In genomic region chr3:12963184-12963868, GRCh38 we compare ENCODE assay signal across 13 cellular contexts.
A peak's percentile ranks its signal among the peaks of the same experiment; 100 is the strongest.
DNase-seq lines count a peak whose midpoint lies in the region; ATAC-seq and TF ChIP-seq lines count a peak whose summit lies in the region.
"Had no signal": no experiment of that assay in that cellular context is flagged by ENCODE, and none has a peak within 500 bp of the region (broad histone marks: within the 10 kb centered on the region; RNA-seq: fewer than 3 reads in every experiment).

No MANE protein-coding gene starts in this region.

- TF ChIP-seq CTCF in glutamatergic neuron (IDR thresholded peaks at IDR 0.05; ENCODE audit: partially characterized antibody, unreplicated experiment) = no peak
- TF ChIP-seq CTCF in nephron progenitor cell (IDR thresholded peaks at IDR 0.05) = no peak

- no peaks in the 10 kb centered on the region for H3K27me3 Mint-ChIP-seq in activated naive CD4-positive, alpha-beta T cell treated with anti-CD3 and anti-CD28 coated beads for 36 hours (ENCODE audit: low read depth)
- H3K27me3 Mint-ChIP-seq in glutamatergic neuron (ENCODE audit: unreplicated experiment) (peaks cover 42% of the 10 kb centered on the region), nephron progenitor cell (ENCODE audit: low read depth, poor library complexity) (peaks cover 3% of the 10 kb centered on the region)
- no peaks in the 10 kb centered on the region for H3K27me3 Mint-ChIP-seq in stimulated activated naive CD8-positive, alpha-beta T cell treated with anti-CD3 and anti-CD28 coated beads, Interleukin-15, amount 100 ng/mL, for 72 hours

- peak; percentile 49 for ATAC-seq in stimulated activated naive CD8-positive, alpha-beta T cell treated with anti-CD3 and anti-CD28 coated beads, Interleukin-15, amount 100 ng/mL, for 72 hours
- ATAC-seq in GM18505 (IDR thresholded peaks at IDR 0.05; ENCODE audit: unreplicated experiment) = no peak
- ATAC-seq: HCT116, Panc1 had no signal

- peaks cover 83% of the 10 kb centered on the region for H3K4me1 Mint-ChIP-seq in activated naive CD4-positive, alpha-beta T cell treated with anti-CD3 and anti-CD28 coated beads for 36 hours (ENCODE audit: low read depth)
- H3K4me1 Mint-ChIP-seq in glutamatergic neuron (ENCODE audit: low read depth, unreplicated experiment) = peaks cover 82% of the 10 kb centered on the region
- H3K4me1 Mint-ChIP-seq in stimulated activated naive CD8-positive, alpha-beta T cell treated with anti-CD3 and anti-CD28 coated beads, Interleukin-15, amount 100 ng/mL, for 72 hours = peaks cover 90% of the 10 kb centered on the region
- peaks cover 75% of the 10 kb centered on the region for H3K4me1 Mint-ChIP-seq in nephron progenitor cell

- intact Hi-C loops in activated naive CD4-positive, alpha-beta T cell treated with anti-CD3 and anti-CD28 coated beads for 36 hours (cut with micrococcal nuclease) = loop anchor here (1.0 to 10.0 kb wide), 5 partner anchors 14 to 299 kb away; partner anchors contain the start of gene RAF1

- CTCF ChIA-PET in activated naive CD4-positive, alpha-beta T cell treated with anti-CD3 and anti-CD28 coated beads for 36 hours (lab: Charles Lee) = interaction anchor here (1.1 to 1.4 kb wide), 3 partner anchors 12 to 25 kb away, joined by 3 to 4 read pairs (median 3); no protein-coding TSS in a partner anchor

- peak overlapping the region; percentile 87 for H3K27ac Mint-ChIP-seq in activated naive CD4-positive, alpha-beta T cell treated with anti-CD3 and anti-CD28 coated beads for 36 hours
- H3K27ac Mint-ChIP-seq in glutamatergic neuron (ENCODE audit: unreplicated experiment) (peak overlapping the region; percentile 99), nephron progenitor cell (no peak overlapping the region)
- no peak overlapping the region for H3K27ac Mint-ChIP-seq in stimulated activated naive CD8-positive, alpha-beta T cell treated with anti-CD3 and anti-CD28 coated beads, Interleukin-15, amount 100 ng/mL, for 72 hours

- peak; percentile 78 for DNase-seq in activated naive CD4-positive, alpha-beta T cell treated with anti-CD3 and anti-CD28 coated beads for 36 hours
- DNase-seq in activated naive CD4-positive, alpha-beta T cell (lab: John Stamatoyannopoulos, UW) = no peak
- DNase-seq in activated CD4-positive, alpha-beta T cell treated with anti-CD3 and anti-CD28 coated beads, Interleukin-2, amount 50 U/mL, for 48 hours = peak; percentile 40 to 60
- DNase-seq in glutamatergic neuron (no peak), nephron progenitor cell (no peak), SK-N-DZ (ENCODE audit: low spot score) (no peak)
- DNase-seq in stimulated activated naive CD8-positive, alpha-beta T cell treated with anti-CD3 and anti-CD28 coated beads, Interleukin-15, amount 100 ng/mL, for 72 hours = peak in 1 of 2 donors; percentile 41
- DNase-seq: midbrain, NCI-H1048, NCI-H226 had no signal

- H3K4me3 Mint-ChIP-seq in activated naive CD4-positive, alpha-beta T cell treated with anti-CD3 and anti-CD28 coated beads for 36 hours = peak overlapping the region; percentile 1
- H3K4me3 Mint-ChIP-seq in glutamatergic neuron (ENCODE audit: unreplicated experiment) = peak overlapping the region; percentile 26
- H3K4me3 Mint-ChIP-seq in stimulated activated naive CD8-positive, alpha-beta T cell treated with anti-CD3 and anti-CD28 coated beads, Interleukin-15, amount 100 ng/mL, for 72 hours = peak overlapping the region; percentile 5 to 36
- H3K4me3 Mint-ChIP-seq in nephron progenitor cell = no peak overlapping the region

- no peaks in the 10 kb centered on the region for H3K9me3 Mint-ChIP-seq in activated naive CD4-positive, alpha-beta T cell treated with anti-CD3 and anti-CD28 coated beads for 36 hours
- H3K9me3 Mint-ChIP-seq in glutamatergic neuron (ENCODE audit: unreplicated experiment) = peaks cover 47% of the 10 kb centered on the region
- no peaks in the 10 kb centered on the region for H3K9me3 Mint-ChIP-seq in stimulated activated naive CD8-positive, alpha-beta T cell treated with anti-CD3 and anti-CD28 coated beads, Interleukin-15, amount 100 ng/mL, for 72 hours
- no peaks in the 10 kb centered on the region for H3K9me3 Mint-ChIP-seq in nephron progenitor cell

- peaks cover 4% of the 10 kb centered on the region for H3K36me3 Mint-ChIP-seq in activated naive CD4-positive, alpha-beta T cell treated with anti-CD3 and anti-CD28 coated beads for 36 hours (ENCODE audit: low read depth)
- no peaks in the 10 kb centered on the region for H3K36me3 Mint-ChIP-seq in glutamatergic neuron (ENCODE audit: unreplicated experiment)
- H3K36me3 Mint-ChIP-seq in nephron progenitor cell (ENCODE audit: low read depth) = no peaks in the 10 kb centered on the region

- TF ChIP-seq POLR2A in GM18505 (IDR thresholded peaks at IDR 0.05; ENCODE audit: borderline replicate concordance, extremely low read depth, insufficient read depth, insufficient read length) = no peak

Comparison
In these comparisons a context has a peak if more than half of its experiments do, and no peak if none do; other contexts are left out.
1. DNase-seq: peak in activated naive CD4-positive, alpha-beta T cell treated with anti-CD3 and anti-CD28 coated beads for 36 hours (single experiment) and activated CD4-positive, alpha-beta T cell treated with anti-CD3 and anti-CD28 coated beads, Interleukin-2, amount 50 U/mL, for 48 hours (2 of 2); none in activated naive CD4-positive, alpha-beta T cell (0 of 4), glutamatergic neuron (single experiment), nephron progenitor cell (single experiment) and SK-N-DZ (single experiment).
2. H3K27ac Mint-ChIP-seq: peak in activated naive CD4-positive, alpha-beta T cell treated with anti-CD3 and anti-CD28 coated beads for 36 hours (single experiment) and glutamatergic neuron (single experiment); none in stimulated activated naive CD8-positive, alpha-beta T cell treated with anti-CD3 and anti-CD28 coated beads, Interleukin-15, amount 100 ng/mL, for 72 hours (0 of 2) and nephron progenitor cell (single experiment).